ENCODE assay signal across 1 cellular context in the genomic region with DNA sequence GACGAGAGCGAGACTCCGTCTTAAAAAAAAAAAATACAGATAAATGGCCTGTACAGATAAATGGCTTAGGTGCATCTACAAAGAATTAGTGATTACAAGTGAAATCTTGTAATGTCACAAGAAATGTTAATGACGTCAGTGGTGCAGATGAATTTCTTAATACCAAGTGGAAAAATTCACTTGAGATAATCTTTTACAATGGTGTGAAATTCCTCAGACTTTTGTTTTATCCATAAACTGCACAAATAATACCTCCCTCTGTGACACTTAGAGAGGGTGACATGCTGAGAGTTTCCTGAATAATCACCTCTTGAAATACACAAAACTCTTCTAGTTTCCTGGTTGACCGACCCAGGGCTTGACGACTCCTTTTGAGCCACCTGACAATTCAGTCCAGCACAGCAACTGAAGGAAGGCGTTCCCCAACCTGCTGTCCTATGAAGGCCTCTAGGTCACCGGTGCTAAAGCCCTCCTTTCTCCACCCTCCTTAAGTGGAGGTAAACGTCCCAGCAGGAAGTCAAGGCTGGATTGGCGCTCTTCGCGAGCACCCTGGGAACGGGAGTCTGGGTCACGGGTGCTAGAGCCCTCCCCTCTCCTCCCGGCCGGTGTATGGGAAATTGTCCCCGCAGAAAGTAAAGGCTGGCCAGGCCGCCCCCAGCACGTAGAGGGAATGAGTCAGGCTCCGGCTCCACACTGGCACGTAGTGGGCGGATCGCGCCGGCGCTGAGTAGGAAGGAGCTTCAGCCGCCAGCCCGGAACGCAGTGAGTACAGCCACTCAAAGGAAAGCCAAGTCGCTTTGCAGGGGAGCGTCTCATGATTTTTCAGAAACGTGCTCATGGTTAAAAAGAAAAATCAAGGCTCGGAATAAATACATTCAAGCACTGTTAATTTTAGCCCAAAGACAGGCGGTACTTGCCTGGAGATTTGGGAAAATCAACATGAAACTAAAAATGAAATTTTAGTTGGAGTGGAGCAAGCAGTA.
TF ChIP-seq lines count a peak whose summit lies in the region.

Gene TMEM144 (plus strand): TSS at position 662 of the 983 bp plus-strand sequence. CDS start 2,182 bp downstream, outside the sequence.

TF ChIP-seq in HepG2, 621 proteins besides CTCF, POLR2A, EP300 and RAD21 (continued from another document):
- TF ChIP-seq, protein P1, sequence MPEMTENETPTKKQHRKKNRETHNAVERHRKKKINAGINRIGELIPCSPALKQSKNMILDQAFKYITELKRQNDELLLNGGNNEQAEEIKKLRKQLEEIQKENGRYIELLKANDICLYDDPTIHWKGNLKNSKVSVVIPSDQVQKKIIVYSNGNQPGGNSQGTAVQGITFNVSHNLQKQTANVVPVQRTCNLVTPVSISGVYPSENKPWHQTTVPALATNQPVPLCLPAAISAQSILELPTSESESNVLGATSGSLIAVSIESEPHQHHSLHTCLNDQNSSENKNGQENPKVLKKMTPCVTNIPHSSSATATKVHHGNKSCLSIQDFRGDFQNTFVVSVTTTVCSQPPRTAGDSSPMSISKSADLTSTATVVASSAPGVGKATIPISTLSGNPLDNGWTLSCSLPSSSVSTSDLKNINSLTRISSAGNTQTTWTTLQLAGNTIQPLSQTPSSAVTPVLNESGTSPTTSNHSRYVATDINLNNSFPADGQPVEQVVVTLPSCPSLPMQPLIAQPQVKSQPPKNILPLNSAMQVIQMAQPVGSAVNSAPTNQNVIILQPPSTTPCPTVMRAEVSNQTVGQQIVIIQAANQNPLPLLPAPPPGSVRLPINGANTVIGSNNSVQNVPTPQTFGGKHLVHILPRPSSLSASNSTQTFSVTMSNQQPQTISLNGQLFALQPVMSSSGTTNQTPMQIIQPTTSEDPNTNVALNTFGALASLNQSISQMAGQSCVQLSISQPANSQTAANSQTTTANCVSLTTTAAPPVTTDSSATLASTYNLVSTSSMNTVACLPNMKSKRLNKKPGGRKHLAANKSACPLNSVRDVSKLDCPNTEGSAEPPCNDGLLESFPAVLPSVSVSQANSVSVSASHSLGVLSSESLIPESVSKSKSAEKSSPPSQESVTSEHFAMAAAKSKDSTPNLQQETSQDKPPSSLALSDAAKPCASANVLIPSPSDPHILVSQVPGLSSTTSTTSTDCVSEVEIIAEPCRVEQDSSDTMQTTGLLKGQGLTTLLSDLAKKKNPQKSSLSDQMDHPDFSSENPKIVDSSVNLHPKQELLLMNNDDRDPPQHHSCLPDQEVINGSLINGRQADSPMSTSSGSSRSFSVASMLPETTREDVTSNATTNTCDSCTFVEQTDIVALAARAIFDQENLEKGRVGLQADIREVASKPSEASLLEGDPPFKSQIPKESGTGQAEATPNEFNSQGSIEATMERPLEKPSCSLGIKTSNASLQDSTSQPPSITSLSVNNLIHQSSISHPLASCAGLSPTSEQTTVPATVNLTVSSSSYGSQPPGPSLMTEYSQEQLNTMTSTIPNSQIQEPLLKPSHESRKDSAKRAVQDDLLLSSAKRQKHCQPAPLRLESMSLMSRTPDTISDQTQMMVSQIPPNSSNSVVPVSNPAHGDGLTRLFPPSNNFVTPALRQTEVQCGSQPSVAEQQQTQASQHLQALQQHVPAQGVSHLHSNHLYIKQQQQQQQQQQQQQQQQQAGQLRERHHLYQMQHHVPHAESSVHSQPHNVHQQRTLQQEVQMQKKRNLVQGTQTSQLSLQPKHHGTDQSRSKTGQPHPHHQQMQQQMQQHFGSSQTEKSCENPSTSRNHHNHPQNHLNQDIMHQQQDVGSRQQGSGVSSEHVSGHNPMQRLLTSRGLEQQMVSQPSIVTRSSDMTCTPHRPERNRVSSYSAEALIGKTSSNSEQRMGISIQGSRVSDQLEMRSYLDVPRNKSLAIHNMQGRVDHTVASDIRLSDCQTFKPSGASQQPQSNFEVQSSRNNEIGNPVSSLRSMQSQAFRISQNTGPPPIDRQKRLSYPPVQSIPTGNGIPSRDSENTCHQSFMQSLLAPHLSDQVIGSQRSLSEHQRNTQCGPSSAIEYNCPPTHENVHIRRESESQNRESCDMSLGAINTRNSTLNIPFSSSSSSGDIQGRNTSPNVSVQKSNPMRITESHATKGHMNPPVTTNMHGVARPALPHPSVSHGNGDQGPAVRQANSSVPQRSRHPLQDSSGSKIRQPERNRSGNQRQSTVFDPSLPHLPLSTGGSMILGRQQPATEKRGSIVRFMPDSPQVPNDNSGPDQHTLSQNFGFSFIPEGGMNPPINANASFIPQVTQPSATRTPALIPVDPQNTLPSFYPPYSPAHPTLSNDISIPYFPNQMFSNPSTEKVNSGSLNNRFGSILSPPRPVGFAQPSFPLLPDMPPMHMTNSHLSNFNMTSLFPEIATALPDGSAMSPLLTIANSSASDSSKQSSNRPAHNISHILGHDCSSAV (CRISPR knock-in tag; IDR thresholded peaks at IDR 0.05; ENCODE audit: borderline replicate concordance), result no peak
